9 cellular contexts compared by ENCODE assay signal in the genomic region with DNA sequence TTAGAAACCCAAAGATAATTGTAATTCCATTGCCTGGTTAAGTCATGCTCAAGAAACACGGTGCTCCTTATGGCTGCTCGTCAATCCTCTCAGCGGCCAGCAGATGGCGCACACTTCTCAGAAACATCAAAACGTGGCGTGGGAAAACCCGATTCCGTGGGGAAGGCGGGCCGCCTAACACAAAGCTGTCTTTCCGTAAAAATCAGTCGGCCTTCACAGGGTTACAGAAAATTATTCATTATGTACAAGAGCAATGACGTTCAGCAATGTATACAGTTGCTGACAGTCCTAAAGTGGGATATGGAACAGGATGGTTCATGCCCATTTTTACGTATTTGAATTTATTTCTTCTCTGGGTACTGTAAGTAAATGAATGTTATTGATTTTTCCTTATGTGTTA.
A peak's percentile ranks its signal among the peaks of the same experiment; 100 is the strongest.
DNase-seq lines count a peak whose midpoint lies in the region; ATAC-seq and TF ChIP-seq lines count a peak whose summit lies in the region.
"Had no signal": no experiment of that assay in that cellular context is flagged by ENCODE, and none has a peak within 500 bp of the region (broad histone marks: within the 10 kb centered on the region; RNA-seq: fewer than 3 reads in every experiment).

No MANE protein-coding gene starts in this region.

- TF ChIP-seq POLR2A in adrenal gland (IDR thresholded peaks at IDR 0.05) = no peak

- TF ChIP-seq CTCF in Caco-2 (IDR thresholded peaks at IDR 0.05; ENCODE audit: insufficient read depth in 1 of 2, low read depth in 1 of 2, low read length in 1 of 2, severe bottlenecking in 1 of 2, unreplicated experiment in 1 of 2) = peak; percentile 89 to 94
- peak; percentile 99 for TF ChIP-seq CTCF in KMS-11 (conservative IDR thresholded peaks at IDR 0.05; ENCODE audit: low read depth, low read length)
- peak; percentile 64 to 94 (median 80) for TF ChIP-seq CTCF in adrenal gland (IDR thresholded peaks at IDR 0.05)
- peak; percentile 95 for TF ChIP-seq CTCF in left ventricle myocardium inferior (IDR thresholded peaks at IDR 0.05; ENCODE audit: borderline replicate concordance)

- POLR2A ChIA-PET in Caco-2 (lab: Charles Lee) = no interaction called here

- intact Hi-C loops in Caco-2 (cut with micrococcal nuclease; ENCODE audit: unreplicated experiment) = loop anchor here (1.0 to 5.0 kb wide), 7 partner anchors 113 to 862 kb away; no protein-coding TSS in a partner anchor
- intact Hi-C loops in adrenal gland (cut with DNase I) = loop anchor here in 1 of 2 donors (10.0 kb wide), 1 partner anchor 855 kb away; no protein-coding TSS in a partner anchor
- intact Hi-C loops in left ventricle myocardium inferior (cut with micrococcal nuclease) = loop anchor here (5.0 to 10.0 kb wide), 2 partner anchors 775 to 837 kb away; no protein-coding TSS in a partner anchor

- H3K4me2 ChIP-seq in KMS-11 = peak overlapping the region; percentile 78

- peaks cover 6% of the 10 kb centered on the region for H3K4me1 Mint-ChIP-seq in Caco-2 (ENCODE audit: low read depth, unreplicated experiment)

- H3K27ac Mint-ChIP-seq in Caco-2 (ENCODE audit: unreplicated experiment) = no peak overlapping the region

- BruUV-seq in Caco-2 (replicated peaks; lab: Mats Ljungman, UMichigan) = no TSS peak

- H3K9ac ChIP-seq in KMS-11 (no peak overlapping the region), rectal smooth muscle tissue (ENCODE audit: low read length) (no peak overlapping the region)

- 3 to 5% (median 4%) methylated on average over 14 of the region's 14 CpGs for WGBS in adrenal gland, 4 donors

- peak overlapping the region; percentile 17 for H3K4me3 Mint-ChIP-seq in Caco-2 (ENCODE audit: unreplicated experiment)

- H3K79me2 ChIP-seq in KMS-11 (ENCODE audit: insufficient read depth, low read depth) = no peaks in the 10 kb centered on the region

- H3K36me3 ChIP-seq in Caco-2 (ENCODE audit: control insufficient read depth, insufficient read depth, low read length) (no peaks in the 10 kb centered on the region), KMS-11 (ENCODE audit: insufficient read depth) (no peaks in the 10 kb centered on the region), adrenal gland (replicated peaks in 1 of 2) (no peaks in the 10 kb centered on the region), left ventricle myocardium inferior (no peaks in the 10 kb centered on the region), rectal smooth muscle tissue (ENCODE audit: control insufficient read depth, insufficient read depth, low read length) (no peaks in the 10 kb centered on the region)

- CTCF ChIA-PET in Caco-2 (lab: Charles Lee) = interaction anchor here (0.6 to 2.2 kb wide), 4 partner anchors 10 to 476 kb away, joined by 3 to 8 read pairs (median 4); no protein-coding TSS in a partner anchor

- no peaks in the 10 kb centered on the region for H3K9me3 ChIP-seq in Caco-2
- H3K9me3 ChIP-seq in adrenal gland (replicated peaks in 1 of 3) = no peaks in the 10 kb centered on the region
- no peaks in the 10 kb centered on the region for H3K9me3 ChIP-seq in left ventricle myocardium inferior (replicated peaks)

- H3K4me1 ChIP-seq in Caco-2 = 0 out of 2 replicates have a peak, but pooled peaks cover 5% of the 10 kb centered on the region
- peaks cover 7% of the 10 kb centered on the region for H3K4me1 ChIP-seq in KMS-11 (ENCODE audit: low read depth, poor library complexity, severe bottlenecking)
- no peaks in the 10 kb centered on the region for H3K4me1 ChIP-seq in adrenal gland (replicated peaks in 1 of 2)
- peaks cover 6% of the 10 kb centered on the region for H3K4me1 ChIP-seq in left ventricle myocardium inferior
- no peaks in the 10 kb centered on the region for H3K4me1 ChIP-seq in rectal smooth muscle tissue (ENCODE audit: control insufficient read depth, insufficient read depth, low read length)

- ATAC-seq in GM19467 (IDR thresholded peaks at IDR 0.05; ENCODE audit: unreplicated experiment) (peak; percentile 50), HG02870 (IDR thresholded peaks at IDR 0.05; ENCODE audit: unreplicated experiment) (no peak)

- no peaks in the 10 kb centered on the region for H3K36me3 Mint-ChIP-seq in Caco-2 (ENCODE audit: insufficient read depth, unreplicated experiment)

- H3K27me3 ChIP-seq in Caco-2 (replicated peaks; ENCODE audit: control insufficient read depth, insufficient read depth, low read length) = no peaks in the 10 kb centered on the region
- no peaks in the 10 kb centered on the region for H3K27me3 ChIP-seq in KMS-11 (ENCODE audit: insufficient read depth, low read depth)
- no peaks in the 10 kb centered on the region for H3K27me3 ChIP-seq in adrenal gland
- H3K27me3 ChIP-seq in left ventricle myocardium inferior (ENCODE audit: low read depth) = peaks cover 24% of the 10 kb centered on the region
- H3K27me3 ChIP-seq in rectal smooth muscle tissue (ENCODE audit: control insufficient read depth, insufficient read depth, low read length) = no peaks in the 10 kb centered on the region

- peak overlapping the region; percentile 58; the same call in 1 of the 2 replicates for H2AFZ ChIP-seq in KMS-11 (ENCODE audit: low read depth)

- H3K4me3 ChIP-seq in Caco-2 (ENCODE audit: low read depth, low read length) = no peak overlapping the region
- no peak overlapping the region for H3K4me3 ChIP-seq in KMS-11 (IDR thresholded peaks at IDR 0.05; ENCODE audit: insufficient read depth, low read depth, low read length)
- H3K4me3 ChIP-seq in adrenal gland = no peak overlapping the region
- H3K4me3 ChIP-seq in left ventricle myocardium inferior = peak overlapping the region; percentile 31
- H3K4me3 ChIP-seq in rectal smooth muscle tissue (ENCODE audit: low read length) = peak overlapping the region; percentile 53

- H3K9me3 Mint-ChIP-seq in Caco-2 (ENCODE audit: unreplicated experiment) = no peaks in the 10 kb centered on the region

- H3K27me3 Mint-ChIP-seq in Caco-2 (ENCODE audit: insufficient read depth, unreplicated experiment) = peaks cover 12% of the 10 kb centered on the region

- no peaks in the 10 kb centered on the region for H4K20me1 ChIP-seq in KMS-11 (ENCODE audit: insufficient read depth)

- H3K27ac ChIP-seq in KMS-11 (no peak overlapping the region), adrenal gland (no peak overlapping the region), left ventricle myocardium inferior (replicated peaks) (no peak overlapping the region), rectal smooth muscle tissue (ENCODE audit: low read depth, low read length) (no peak overlapping the region)
- H3K27ac ChIP-seq: epithelial cell of prostate had no signal

- DNase-seq in Caco-2 (peak; percentile 60 to 61), SKM-1 treated with dmso at 0.1 percent for 144 hours (lab: John Stamatoyannopoulos, UW; ENCODE audit: unreplicated experiment) (peak; percentile 63), adrenal gland (peak; percentile 54 to 85 (median 72)), left ventricle myocardium inferior (peak; percentile 68)

Comparison
In these comparisons a context has a peak if more than half of its experiments do, and no peak if none do; other contexts are left out.
1. H3K4me3 ChIP-seq: peak in left ventricle myocardium inferior (single experiment) and rectal smooth muscle tissue (single experiment); none in Caco-2 (single experiment), KMS-11 (single experiment) and adrenal gland (0 of 4).
2. Peak in every context shown above with its lines, with median percentiles within 50 percentile points of each other: DNase-seq and CTCF ChIP-seq.